In genomic region chr2:179592167-179592936, GRCh38 we compare ENCODE assay signal across 19 cellular contexts.
DNase-seq lines count a peak whose midpoint lies in the region; ATAC-seq and TF ChIP-seq lines count a peak whose summit lies in the region.
"Had no signal": no experiment of that assay in that cellular context is flagged by ENCODE, and none has a peak within 500 bp of the region (broad histone marks: within the 10 kb centered on the region; RNA-seq: fewer than 3 reads in every experiment).

No MANE protein-coding gene starts in this region.

- ATAC-seq in WTC11 (peak; percentile 31), GM18907 (IDR thresholded peaks at IDR 0.05; ENCODE audit: unreplicated experiment) (no peak), mucosa of descending colon (no peak)
- ATAC-seq: CD8-positive, alpha-beta T cell; effector memory CD8-positive, alpha-beta T cell had no signal

- no peak overlapping the region for H3K4me3 Mint-ChIP-seq in WTC11
- H3K4me3 Mint-ChIP-seq in activated naive CD8-positive, alpha-beta T cell treated with anti-CD3 and anti-CD28 coated beads for 36 hours, result no peak overlapping the region
- H3K4me3 Mint-ChIP-seq: activated naive CD4-positive, alpha-beta T cell treated with anti-CD3 and anti-CD28 coated beads for 36 hours; CD8-positive, alpha-beta T cell; effector memory CD8-positive, alpha-beta T cell; T-helper 1 cell treated with Interleukin-12 subunit alpha and Interleukin-12 subunit beta and Interleukin-4 antibody, amounts not matched to agents 30 μg/mL and 1 μg/mL, for 36 hours had no signal

- peak overlapping the region; percentile 85 for H3K27ac ChIP-seq in skeletal muscle tissue (ENCODE audit: low read depth, low read length)
- H3K27ac ChIP-seq: ovary had no signal

- peaks cover 40% of the 10 kb centered on the region for H3K4me1 Mint-ChIP-seq in WTC11
- no peaks in the 10 kb centered on the region for H3K4me1 Mint-ChIP-seq in activated naive CD8-positive, alpha-beta T cell treated with anti-CD3 and anti-CD28 coated beads for 36 hours

- H3K27me3 ChIP-seq in skeletal muscle tissue (ENCODE audit: control insufficient read depth in 3 of 3, insufficient read depth in 3 of 3, low read length in 3 of 3), result no peaks in the 10 kb centered on the region
- H3K27me3 ChIP-seq: MG63, ovary had no signal

- H3K27me3 Mint-ChIP-seq in WTC11 (ENCODE audit: low read depth), result no peaks in the 10 kb centered on the region
- H3K27me3 Mint-ChIP-seq in activated naive CD8-positive, alpha-beta T cell treated with anti-CD3 and anti-CD28 coated beads for 36 hours, result peaks cover 3% of the 10 kb centered on the region
- H3K27me3 Mint-ChIP-seq: effector memory CD8-positive, alpha-beta T cell had no signal

- peaks cover 0 to 5% (median 0%) of the 10 kb centered on the region in 3 donors for H3K4me1 ChIP-seq in skeletal muscle tissue (ENCODE audit: control insufficient read depth in 3 of 3, insufficient read depth in 3 of 3, low read length in 3 of 3)
- H3K4me1 ChIP-seq in mucosa of descending colon (ENCODE audit: low read depth), result no peaks in the 10 kb centered on the region

- POLR2A ChIA-PET in WTC11 (lab: Charles Lee), result no interaction called here

- TF ChIP-seq CTCF in WTC11 (IDR thresholded peaks at IDR 0.05), result no peak
- no peak for TF ChIP-seq CTCF in fibroblast of villous mesenchyme (IDR thresholded peaks at IDR 0.05; ENCODE audit: insufficient read depth, low read depth, low read length)
- no peak for TF ChIP-seq CTCF in mucosa of descending colon (IDR thresholded peaks at IDR 0.05)

- H3K9me3 ChIP-seq in skeletal muscle tissue (ENCODE audit: control insufficient read depth in 3 of 3, low read length in 3 of 3), result no peaks in the 10 kb centered on the region
- H3K9me3 ChIP-seq in mucosa of descending colon, result no peaks in the 10 kb centered on the region
- H3K9me3 ChIP-seq: MG63, ovary had no signal

- CTCF ChIA-PET in WTC11 (lab: Charles Lee), result no interaction called here

- H3K9ac ChIP-seq in skeletal muscle tissue (ENCODE audit: low read depth in 1 of 3, low read length in 3 of 3), result peak overlapping the region; percentile 22 to 82 (median 52)

- DNase-seq in HCEC 1CT (peak; percentile 79), WTC11 (ENCODE audit: low spot score) (no peak), fibroblast of villous mesenchyme (ENCODE audit: low read depth) (peak; percentile 2), mucosa of descending colon (no peak), DMS 273 (lab: John Stamatoyannopoulos, UW; ENCODE audit: unreplicated experiment) (no peak)
- DNase-seq in activated naive CD8-positive, alpha-beta T cell treated with anti-CD3 and anti-CD28 coated beads for 36 hours, result no peak
- DNase-seq: activated CD4-positive, alpha-beta T cell treated with anti-CD3 and anti-CD28 coated beads for 1 hour; activated naive CD4-positive, alpha-beta T cell treated with anti-CD3 and anti-CD28 coated beads for 36 hours; caudate nucleus; CD8-positive, alpha-beta T cell; effector memory CD8-positive, alpha-beta T cell; MG63; NCI-H1930; NCI-H526 treated with DMSO at 0.1 percent for 48 hours; ovary; stimulated activated CD4-positive, alpha-beta T cell treated with anti-CD3 and anti-CD28 coated beads, Interleukin-15, amount 100 ng/mL, for 24 hours had no signal

- H3K36me3 Mint-ChIP-seq in WTC11, result no peaks in the 10 kb centered on the region
- no peaks in the 10 kb centered on the region for H3K36me3 Mint-ChIP-seq in activated naive CD8-positive, alpha-beta T cell treated with anti-CD3 and anti-CD28 coated beads for 36 hours
- H3K36me3 Mint-ChIP-seq: CD8-positive, alpha-beta T cell had no signal

- H3K4me3 ChIP-seq in fibroblast of villous mesenchyme (ENCODE audit: low read depth, low read length), result no peak overlapping the region
- H3K4me3 ChIP-seq in skeletal muscle tissue (ENCODE audit: low read length in 3 of 3), result peak overlapping the region in 2 of 3 donors; percentile 31 to 64
- no peak overlapping the region for H3K4me3 ChIP-seq in mucosa of descending colon
- H3K4me3 ChIP-seq: MG63, ovary had no signal

- H3K36me3 ChIP-seq in skeletal muscle tissue (ENCODE audit: control insufficient read depth in 3 of 3, insufficient read depth in 3 of 3, low read length in 3 of 3), result no peaks in the 10 kb centered on the region
- H3K36me3 ChIP-seq in mucosa of descending colon (ENCODE audit: low read depth), result no peaks in the 10 kb centered on the region
- H3K36me3 ChIP-seq: MG63, ovary had no signal

- intact Hi-C loops in mucosa of descending colon (cut with DNase I, micrococcal nuclease), result no loop called here

- H3K9me3 Mint-ChIP-seq in WTC11, result no peaks in the 10 kb centered on the region
- no peaks in the 10 kb centered on the region for H3K9me3 Mint-ChIP-seq in activated naive CD8-positive, alpha-beta T cell treated with anti-CD3 and anti-CD28 coated beads for 36 hours
- H3K9me3 Mint-ChIP-seq: activated naive CD4-positive, alpha-beta T cell treated with anti-CD3 and anti-CD28 coated beads for 36 hours; CD8-positive, alpha-beta T cell; T-helper 1 cell treated with Interleukin-12 subunit alpha and Interleukin-12 subunit beta and Interleukin-4 antibody, amounts not matched to agents 30 μg/mL and 1 μg/mL, for 36 hours had no signal

- peak overlapping the region; percentile 87 for H3K27ac Mint-ChIP-seq in WTC11
- H3K27ac Mint-ChIP-seq in activated naive CD8-positive, alpha-beta T cell treated with anti-CD3 and anti-CD28 coated beads for 36 hours, result no peak overlapping the region
- H3K27ac Mint-ChIP-seq: activated naive CD4-positive, alpha-beta T cell treated with anti-CD3 and anti-CD28 coated beads for 36 hours; CD8-positive, alpha-beta T cell; effector memory CD8-positive, alpha-beta T cell; T-helper 1 cell treated with Interleukin-12 subunit alpha and Interleukin-12 subunit beta and Interleukin-4 antibody, amounts not matched to agents 30 μg/mL and 1 μg/mL, for 36 hours had no signal

TF ChIP-seq in WTC11, 78 proteins besides CTCF, POLR2A, EP300 and RAD21 (continues in another document):
- no peak for TF ChIP-seq MLX (CRISPR knock-in tag; IDR thresholded peaks at IDR 0.05)
- TF ChIP-seq FOXP4 (CRISPR knock-in tag; IDR thresholded peaks at IDR 0.05), result no peak
- TF ChIP-seq MAX (CRISPR knock-in tag; IDR thresholded peaks at IDR 0.05), result no peak
- TF ChIP-seq ESRRA (CRISPR knock-in tag; IDR thresholded peaks at IDR 0.05; ENCODE audit: borderline replicate concordance), result no peak
- no peak for TF ChIP-seq ERG (CRISPR knock-in tag; IDR thresholded peaks at IDR 0.05)
- no peak for TF ChIP-seq FOXJ3 (CRISPR knock-in tag; IDR thresholded peaks at IDR 0.05; ENCODE audit: borderline replicate concordance)
- TF ChIP-seq E2F5 (CRISPR knock-in tag; IDR thresholded peaks at IDR 0.05), result no peak
- TF ChIP-seq IRF2 (CRISPR knock-in tag; IDR thresholded peaks at IDR 0.05; ENCODE audit: borderline replicate concordance, low read depth), result no peak
- TF ChIP-seq TEAD1 (CRISPR knock-in tag; IDR thresholded peaks at IDR 0.05), result no peak

Comparison
In these comparisons a context has a peak if more than half of its experiments do, and no peak if none do; other contexts are left out.
1. DNase-seq: peak in HCEC 1CT (single experiment) and fibroblast of villous mesenchyme (single experiment); none in WTC11 (single experiment), activated naive CD8-positive, alpha-beta T cell treated with anti-CD3 and anti-CD28 coated beads for 36 hours (single experiment), mucosa of descending colon (0 of 3) and DMS 273 (single experiment).
2. H3K4me3 ChIP-seq: peak in skeletal muscle tissue (2 of 3); none in fibroblast of villous mesenchyme (single experiment) and mucosa of descending colon (single experiment).